In genomic region chr15:31487811-31488436, GRCh38 we compare ENCODE assay signal across 8 cellular contexts.
DNase-seq lines count a peak whose midpoint lies in the region; ATAC-seq, FAIRE-seq and TF ChIP-seq lines count a peak whose summit lies in the region.

No MANE protein-coding gene starts in this region.

- CTCF ChIA-PET in HepG2 (lab: Yijun Ruan, JAX; ENCODE audit: low intra/inter-chr PET ratio, low total read pairs) = interaction anchor here (1.2 to 4.1 kb wide), 5 partner anchors 48 to 290 kb away, joined by 4 to 34 read pairs (median 8); no protein-coding TSS in a partner anchor

- no peaks in the 10 kb centered on the region for H3K27me3 ChIP-seq in liver (ENCODE audit: control insufficient read depth in 4 of 4, insufficient read depth in 4 of 4, low read length in 3 of 4)
- no peaks in the 10 kb centered on the region; a peak in 2 of 5 replicates for H3K27me3 ChIP-seq in HepG2 (ENCODE audit: control insufficient read depth in 1 of 2, insufficient read depth in 2 of 2, low read length in 2 of 2)
- no peaks in the 10 kb centered on the region for H3K27me3 ChIP-seq in colonic mucosa

- intact Hi-C loops in HepG2 (cut with micrococcal nuclease; ENCODE audit: unreplicated experiment) = loop anchor here (1.0 to 5.0 kb wide), 2 partner anchors 271 to 288 kb away; no protein-coding TSS in a partner anchor
- intact Hi-C loops in colonic mucosa (cut with DNase I) = loop anchor here (5.0 to 10.0 kb wide), 2 partner anchors 163 to 286 kb away; partner anchors contain the start of gene KLF13

- no peaks in the 10 kb centered on the region for H4K20me1 ChIP-seq in HepG2 (ENCODE audit: insufficient read depth, low read length)

- H3K36me3 ChIP-seq in liver (ENCODE audit: control insufficient read depth in 4 of 4, insufficient read depth in 3 of 4, low read depth in 1 of 4, low read length in 3 of 4) (no peaks in the 10 kb centered on the region), HepG2 (replicated peaks in 1 of 2; ENCODE audit: control insufficient read depth in 1 of 2, insufficient read depth in 2 of 2, low read length in 2 of 2) (no peaks in the 10 kb centered on the region), colonic mucosa (no peaks in the 10 kb centered on the region)

- ATAC-seq in HepG2 (no peak), HG03457 (IDR thresholded peaks at IDR 0.05; ENCODE audit: unreplicated experiment) (peak; percentile 45)
- peak; percentile 52 for ATAC-seq in stimulated activated naive CD8-positive, alpha-beta T cell treated with anti-CD3 and anti-CD28 coated beads, Interleukin-15, amount 100 ng/mL, for 72 hours

- POLR2A ChIA-PET in HepG2 (lab: Yijun Ruan, JAX) = no interaction called here

- no peak for TF ChIP-seq CTCF in liver (IDR thresholded peaks at IDR 0.05; ENCODE audit: low read depth, low read length, missing input control)
- no peak for TF ChIP-seq CTCF in HepG2 (CRISPR knock-in tag; IDR thresholded peaks at IDR 0.05)
- TF ChIP-seq CTCF in colonic mucosa (IDR thresholded peaks at IDR 0.05) = peak; percentile 20

- H3K27ac Mint-ChIP-seq in stimulated activated naive CD8-positive, alpha-beta T cell treated with anti-CD3 and anti-CD28 coated beads, Interleukin-15, amount 100 ng/mL, for 72 hours = no peak overlapping the region

- no peak overlapping the region for H3K4me2 ChIP-seq in HepG2 (ENCODE audit: low read depth, low read length)

- peaks cover 78% of the 10 kb centered on the region for H3K4me1 Mint-ChIP-seq in stimulated activated naive CD8-positive, alpha-beta T cell treated with anti-CD3 and anti-CD28 coated beads, Interleukin-15, amount 100 ng/mL, for 72 hours

- DNase-seq in HepG2 (ENCODE audit: low spot score) (no peak), colonic mucosa (peak; percentile 16), iPS-NIHi7 (ENCODE audit: extremely low spot score) (no peak), NCI-H446 treated with DMSO at 0.1 percent for 48 hours (lab: John Stamatoyannopoulos, UW) (no peak), NCI-H2107 treated with DMSO at 0.1 percent for 48 hours (lab: John Stamatoyannopoulos, UW; ENCODE audit: unreplicated experiment) (no peak)
- no peak for DNase-seq in stimulated activated naive CD8-positive, alpha-beta T cell treated with anti-CD3 and anti-CD28 coated beads, Interleukin-15, amount 100 ng/mL, for 72 hours

- no peak for FAIRE-seq in HepG2 (lab: Jason Lieb, UNC)

- no peak overlapping the region for H2AFZ ChIP-seq in HepG2 (ENCODE audit: low read length)

- H3K4me3 ChIP-seq in liver (ENCODE audit: low read depth in 1 of 3, low read length in 3 of 3) = no peak overlapping the region
- H3K4me3 ChIP-seq in HepG2 (replicated peaks in 1 of 3; ENCODE audit: insufficient read depth in 1 of 3, low read depth in 2 of 3, low read length in 3 of 3) = no peak overlapping the region
- no peak overlapping the region for H3K4me3 ChIP-seq in colonic mucosa

- TF ChIP-seq RAD21 in liver (IDR thresholded peaks at IDR 0.05) (peak; percentile 32 to 58), HepG2 (CRISPR knock-in tag; IDR thresholded peaks at IDR 0.05) (no peak)

- H3K4me1 ChIP-seq in liver (ENCODE audit: control insufficient read depth in 4 of 4, insufficient read depth in 4 of 4, low read length in 3 of 4) = peaks cover 8 to 20% (median 15%) of the 10 kb centered on the region in 4 donors
- no peaks in the 10 kb centered on the region for H3K4me1 ChIP-seq in HepG2 (ENCODE audit: insufficient read depth, low read length)
- peaks cover 15% of the 10 kb centered on the region for H3K4me1 ChIP-seq in colonic mucosa

- H3K27ac ChIP-seq in liver (ENCODE audit: low read depth in 1 of 2, low read length in 2 of 2) (no peak overlapping the region), HepG2 (ENCODE audit: extremely low read length, insufficient read depth, low read length) (no peak overlapping the region), colonic mucosa (no peak overlapping the region)

- H3K9me3 ChIP-seq in liver (ENCODE audit: control insufficient read depth in 4 of 4, low read length in 3 of 4) = peaks cover 0 to 4% (median 0%) of the 10 kb centered on the region in 4 donors
- H3K9me3 ChIP-seq in HepG2 (ENCODE audit: low read length) = peaks cover 13% of the 10 kb centered on the region
- H3K9me3 ChIP-seq in colonic mucosa = no peaks in the 10 kb centered on the region

- H3K4me3 Mint-ChIP-seq in stimulated activated naive CD8-positive, alpha-beta T cell treated with anti-CD3 and anti-CD28 coated beads, Interleukin-15, amount 100 ng/mL, for 72 hours = peak overlapping the region; percentile 38 to 45

- H3K9me3 Mint-ChIP-seq in stimulated activated naive CD8-positive, alpha-beta T cell treated with anti-CD3 and anti-CD28 coated beads, Interleukin-15, amount 100 ng/mL, for 72 hours = peaks cover 11 to 27% of the 10 kb centered on the region in 2 donors

- BruUV-seq in HepG2 (replicated peaks; lab: Mats Ljungman, UMichigan) = no TSS peak

- no peaks in the 10 kb centered on the region for H3K27me3 Mint-ChIP-seq in stimulated activated naive CD8-positive, alpha-beta T cell treated with anti-CD3 and anti-CD28 coated beads, Interleukin-15, amount 100 ng/mL, for 72 hours

- in situ Hi-C loops in HepG2 (cut with HindIII; ENCODE audit: extremely low pct_ligation_motif_present, low pct_unique_long_range_greater_than_20kb) = loop anchor here (5.0 kb wide), 1 partner anchor 51 kb away; no protein-coding TSS in a partner anchor

- 47% methylated on average over 6 of the region's 6 CpGs for WGBS in liver
- 41% methylated on average over 2 of the region's 6 CpGs for WGBS in HepG2 (ENCODE audit: low lambda C conversion rate)

- H3K79me2 ChIP-seq in HepG2 (ENCODE audit: insufficient read depth, low read length) = no peaks in the 10 kb centered on the region

- H3K9ac ChIP-seq in liver (ENCODE audit: low read depth in 1 of 2, low read length in 2 of 2) (no peak overlapping the region), HepG2 (ENCODE audit: insufficient read depth, low read depth, low read length) (no peak overlapping the region), colonic mucosa (ENCODE audit: low read depth in 2 of 2, low read length in 2 of 2) (peak overlapping the region; percentile 39 to 49)

- TF ChIP-seq EP300 in HepG2 (IDR thresholded peaks at IDR 0.05; ENCODE audit: low read depth in 2 of 2, low read length in 2 of 2) (no peak), HepG2 (CRISPR knock-in tag; IDR thresholded peaks at IDR 0.05; ENCODE audit: borderline replicate concordance) (no peak)

- TF ChIP-seq POLR2A in HepG2 (IDR thresholded peaks at IDR 0.05; ENCODE audit: insufficient read depth in 1 of 2, low read depth in 2 of 2, low read length in 2 of 2) = no peak

TF ChIP-seq in liver, 16 proteins besides CTCF, POLR2A, EP300 and RAD21 (continues in another document):
- no peak for TF ChIP-seq JUND (IDR thresholded peaks at IDR 0.05)
- no peak for TF ChIP-seq MAX (IDR thresholded peaks at IDR 0.05)
- TF ChIP-seq HNF4A (conservative IDR thresholded peaks at IDR 0.05) = no peak
- TF ChIP-seq GABPA (IDR thresholded peaks at IDR 0.05 in 1 of 2, conservative IDR thresholded peaks at IDR 0.05 in 1 of 2) = no peak
- TF ChIP-seq EGR1 (IDR thresholded peaks at IDR 0.05; ENCODE audit: low read depth in 2 of 2) = no peak
- TF ChIP-seq FOXA1 (IDR thresholded peaks at IDR 0.05) = no peak
- TF ChIP-seq RXRA (IDR thresholded peaks at IDR 0.05) = no peak

TF ChIP-seq in HepG2, 621 proteins besides CTCF, POLR2A, EP300 and RAD21:
- TF ChIP-seq SNRNP70 (IDR thresholded peaks at IDR 0.05; ENCODE audit: low read depth, low read length) (no peak), E2F1 (CRISPR knock-in tag; IDR thresholded peaks at IDR 0.05) (no peak), ATF1 (CRISPR knock-in tag; IDR thresholded peaks at IDR 0.05) (no peak), REXO4 (CRISPR knock-in tag; IDR thresholded peaks at IDR 0.05; ENCODE audit: borderline replicate concordance) (no peak), NCOA2 (CRISPR knock-in tag; IDR thresholded peaks at IDR 0.05) (no peak), NAIF1 (CRISPR knock-in tag; IDR thresholded peaks at IDR 0.05; ENCODE audit: borderline replicate concordance) (no peak)

Comparison
In these comparisons a context has a peak if more than half of its experiments do, and no peak if none do; other contexts are left out.
1. H3K9ac ChIP-seq: peak in colonic mucosa (2 of 2); none in liver (0 of 2) and HepG2 (single experiment).